Comparison of ENCODE assay signal across 1 cellular context in genomic region chr6:10507298-10507697, GRCh38.
TF ChIP-seq lines count a peak whose summit lies in the region.

No MANE protein-coding gene starts in this region.

TF ChIP-seq in K562, 482 proteins besides CTCF, POLR2A, EP300 and RAD21:
- TF ChIP-seq PKNOX1 (IDR thresholded peaks at IDR 0.05), result no peak
- no peak for TF ChIP-seq MTA2 (IDR thresholded peaks at IDR 0.05; ENCODE audit: low read depth)
- no peak for TF ChIP-seq NFRKB (IDR thresholded peaks at IDR 0.05; ENCODE audit: low read depth)
- no peak for TF ChIP-seq RBM22 (IDR thresholded peaks at IDR 0.05; ENCODE audit: low read depth, low read length, poor library complexity, severe bottlenecking)
- peak; percentile 7; the same call in 1 of the 2 replicates for TF ChIP-seq ATF3 (IDR thresholded peaks at IDR 0.05)
- TF ChIP-seq ATF3 (CRISPR knock-in tag; conservative IDR thresholded peaks at IDR 0.05), result no peak
- TF ChIP-seq NBN (IDR thresholded peaks at IDR 0.05; ENCODE audit: low read depth), result no peak
